ENCODE assay signal across 2 cellular contexts in genomic region chr2:44674473-44675299, GRCh38.
TF ChIP-seq lines count a peak whose summit lies in the region.

No MANE protein-coding gene starts in this region.

TF ChIP-seq in GM23338, 12 proteins besides CTCF, POLR2A, EP300 and RAD21:
- TF ChIP-seq, protein P1, sequence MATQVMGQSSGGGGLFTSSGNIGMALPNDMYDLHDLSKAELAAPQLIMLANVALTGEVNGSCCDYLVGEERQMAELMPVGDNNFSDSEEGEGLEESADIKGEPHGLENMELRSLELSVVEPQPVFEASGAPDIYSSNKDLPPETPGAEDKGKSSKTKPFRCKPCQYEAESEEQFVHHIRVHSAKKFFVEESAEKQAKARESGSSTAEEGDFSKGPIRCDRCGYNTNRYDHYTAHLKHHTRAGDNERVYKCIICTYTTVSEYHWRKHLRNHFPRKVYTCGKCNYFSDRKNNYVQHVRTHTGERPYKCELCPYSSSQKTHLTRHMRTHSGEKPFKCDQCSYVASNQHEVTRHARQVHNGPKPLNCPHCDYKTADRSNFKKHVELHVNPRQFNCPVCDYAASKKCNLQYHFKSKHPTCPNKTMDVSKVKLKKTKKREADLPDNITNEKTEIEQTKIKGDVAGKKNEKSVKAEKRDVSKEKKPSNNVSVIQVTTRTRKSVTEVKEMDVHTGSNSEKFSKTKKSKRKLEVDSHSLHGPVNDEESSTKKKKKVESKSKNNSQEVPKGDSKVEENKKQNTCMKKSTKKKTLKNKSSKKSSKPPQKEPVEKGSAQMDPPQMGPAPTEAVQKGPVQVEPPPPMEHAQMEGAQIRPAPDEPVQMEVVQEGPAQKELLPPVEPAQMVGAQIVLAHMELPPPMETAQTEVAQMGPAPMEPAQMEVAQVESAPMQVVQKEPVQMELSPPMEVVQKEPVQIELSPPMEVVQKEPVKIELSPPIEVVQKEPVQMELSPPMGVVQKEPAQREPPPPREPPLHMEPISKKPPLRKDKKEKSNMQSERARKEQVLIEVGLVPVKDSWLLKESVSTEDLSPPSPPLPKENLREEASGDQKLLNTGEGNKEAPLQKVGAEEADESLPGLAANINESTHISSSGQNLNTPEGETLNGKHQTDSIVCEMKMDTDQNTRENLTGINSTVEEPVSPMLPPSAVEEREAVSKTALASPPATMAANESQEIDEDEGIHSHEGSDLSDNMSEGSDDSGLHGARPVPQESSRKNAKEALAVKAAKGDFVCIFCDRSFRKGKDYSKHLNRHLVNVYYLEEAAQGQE (IDR thresholded peaks at IDR 0.05; ENCODE audit: unreplicated experiment) = no peak
- TF ChIP-seq, protein P2, sequence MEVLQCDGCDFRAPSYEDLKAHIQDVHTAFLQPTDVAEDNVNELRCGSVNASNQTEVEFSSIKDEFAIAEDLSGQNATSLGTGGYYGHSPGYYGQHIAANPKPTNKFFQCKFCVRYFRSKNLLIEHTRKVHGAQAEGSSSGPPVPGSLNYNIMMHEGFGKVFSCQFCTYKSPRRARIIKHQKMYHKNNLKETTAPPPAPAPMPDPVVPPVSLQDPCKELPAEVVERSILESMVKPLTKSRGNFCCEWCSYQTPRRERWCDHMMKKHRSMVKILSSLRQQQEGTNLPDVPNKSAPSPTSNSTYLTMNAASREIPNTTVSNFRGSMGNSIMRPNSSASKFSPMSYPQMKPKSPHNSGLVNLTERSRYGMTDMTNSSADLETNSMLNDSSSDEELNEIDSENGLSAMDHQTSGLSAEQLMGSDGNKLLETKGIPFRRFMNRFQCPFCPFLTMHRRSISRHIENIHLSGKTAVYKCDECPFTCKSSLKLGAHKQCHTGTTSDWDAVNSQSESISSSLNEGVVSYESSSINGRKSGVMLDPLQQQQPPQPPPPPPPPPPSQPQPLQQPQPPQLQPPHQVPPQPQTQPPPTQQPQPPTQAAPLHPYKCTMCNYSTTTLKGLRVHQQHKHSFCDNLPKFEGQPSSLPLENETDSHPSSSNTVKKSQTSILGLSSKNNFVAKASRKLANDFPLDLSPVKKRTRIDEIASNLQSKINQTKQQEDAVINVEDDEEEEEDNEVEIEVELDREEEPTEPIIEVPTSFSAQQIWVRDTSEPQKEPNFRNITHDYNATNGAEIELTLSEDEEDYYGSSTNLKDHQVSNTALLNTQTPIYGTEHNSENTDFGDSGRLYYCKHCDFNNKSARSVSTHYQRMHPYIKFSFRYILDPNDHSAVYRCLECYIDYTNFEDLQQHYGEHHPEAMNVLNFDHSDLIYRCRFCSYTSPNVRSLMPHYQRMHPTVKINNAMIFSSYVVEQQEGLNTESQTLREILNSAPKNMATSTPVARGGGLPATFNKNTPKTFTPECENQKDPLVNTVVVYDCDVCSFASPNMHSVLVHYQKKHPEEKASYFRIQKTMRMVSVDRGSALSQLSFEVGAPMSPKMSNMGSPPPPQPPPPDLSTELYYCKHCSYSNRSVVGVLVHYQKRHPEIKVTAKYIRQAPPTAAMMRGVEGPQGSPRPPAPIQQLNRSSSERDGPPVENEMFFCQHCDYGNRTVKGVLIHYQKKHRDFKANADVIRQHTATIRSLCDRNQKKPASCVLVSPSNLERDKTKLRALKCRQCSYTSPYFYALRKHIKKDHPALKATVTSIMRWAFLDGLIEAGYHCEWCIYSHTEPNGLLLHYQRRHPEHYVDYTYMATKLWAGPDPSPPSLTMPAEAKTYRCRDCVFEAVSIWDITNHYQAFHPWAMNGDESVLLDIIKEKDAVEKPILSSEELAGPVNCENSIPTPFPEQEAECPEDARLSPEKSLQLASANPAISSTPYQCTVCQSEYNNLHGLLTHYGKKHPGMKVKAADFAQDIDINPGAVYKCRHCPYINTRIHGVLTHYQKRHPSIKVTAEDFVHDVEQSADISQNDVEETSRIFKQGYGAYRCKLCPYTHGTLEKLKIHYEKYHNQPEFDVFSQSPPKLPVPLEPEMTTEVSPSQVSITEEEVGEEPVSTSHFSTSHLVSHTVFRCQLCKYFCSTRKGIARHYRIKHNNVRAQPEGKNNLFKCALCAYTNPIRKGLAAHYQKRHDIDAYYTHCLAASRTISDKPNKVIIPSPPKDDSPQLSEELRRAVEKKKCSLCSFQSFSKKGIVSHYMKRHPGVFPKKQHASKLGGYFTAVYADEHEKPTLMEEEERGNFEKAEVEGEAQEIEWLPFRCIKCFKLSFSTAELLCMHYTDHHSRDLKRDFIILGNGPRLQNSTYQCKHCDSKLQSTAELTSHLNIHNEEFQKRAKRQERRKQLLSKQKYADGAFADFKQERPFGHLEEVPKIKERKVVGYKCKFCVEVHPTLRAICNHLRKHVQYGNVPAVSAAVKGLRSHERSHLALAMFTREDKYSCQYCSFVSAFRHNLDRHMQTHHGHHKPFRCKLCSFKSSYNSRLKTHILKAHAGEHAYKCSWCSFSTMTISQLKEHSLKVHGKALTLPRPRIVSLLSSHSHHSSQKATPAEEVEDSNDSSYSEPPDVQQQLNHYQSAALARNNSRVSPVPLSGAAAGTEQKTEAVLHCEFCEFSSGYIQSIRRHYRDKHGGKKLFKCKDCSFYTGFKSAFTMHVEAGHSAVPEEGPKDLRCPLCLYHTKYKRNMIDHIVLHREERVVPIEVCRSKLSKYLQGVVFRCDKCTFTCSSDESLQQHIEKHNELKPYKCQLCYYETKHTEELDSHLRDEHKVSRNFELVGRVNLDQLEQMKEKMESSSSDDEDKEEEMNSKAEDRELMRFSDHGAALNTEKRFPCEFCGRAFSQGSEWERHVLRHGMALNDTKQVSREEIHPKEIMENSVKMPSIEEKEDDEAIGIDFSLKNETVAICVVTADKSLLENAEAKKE (CRISPR knock-in tag; IDR thresholded peaks at IDR 0.05) = no peak
- TF ChIP-seq POLR2AphosphoS5 (IDR thresholded peaks at IDR 0.05; ENCODE audit: low read depth) (no peak), JUNB (IDR thresholded peaks at IDR 0.05; ENCODE audit: unreplicated experiment) (no peak), EZH2 (IDR thresholded peaks at IDR 0.05; ENCODE audit: low read depth, unreplicated experiment) (no peak), NANOG (IDR thresholded peaks at IDR 0.05; ENCODE audit: borderline replicate concordance) (no peak)

TF ChIP-seq in H1, 55 proteins besides CTCF, POLR2A, EP300 and RAD21 (continued from another document):
- TF ChIP-seq CHD7 (IDR thresholded peaks at IDR 0.05; ENCODE audit: insufficient replicate concordance, low read length) (no peak), TEAD4 (IDR thresholded peaks at IDR 0.05; ENCODE audit: low read depth, low read length) (no peak), E2F6 (IDR thresholded peaks at IDR 0.05) (no peak), ASH2L (IDR thresholded peaks at IDR 0.05; ENCODE audit: low read length) (no peak), CBX8 (IDR thresholded peaks at IDR 0.05; ENCODE audit: borderline replicate concordance, low read depth, low read length) (no peak), KDM5A (IDR thresholded peaks at IDR 0.05; ENCODE audit: low read length) (no peak), MAFK (IDR thresholded peaks at IDR 0.05; ENCODE audit: low read depth, low read length) (no peak), PHF8 (conservative IDR thresholded peaks at IDR 0.05; ENCODE audit: low read depth, low read length) (no peak), POU5F1 (IDR thresholded peaks at IDR 0.05; ENCODE audit: low read depth, low read length) (no peak), BRCA1 (IDR thresholded peaks at IDR 0.05; ENCODE audit: low read depth, low read length) (no peak)
- TF ChIP-seq, protein P3, sequence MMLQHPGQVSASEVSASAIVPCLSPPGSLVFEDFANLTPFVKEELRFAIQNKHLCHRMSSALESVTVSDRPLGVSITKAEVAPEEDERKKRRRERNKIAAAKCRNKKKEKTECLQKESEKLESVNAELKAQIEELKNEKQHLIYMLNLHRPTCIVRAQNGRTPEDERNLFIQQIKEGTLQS (IDR thresholded peaks at IDR 0.05; ENCODE audit: insufficient read depth, low read depth, low read length) = no peak
- TF ChIP-seq, protein P4, sequence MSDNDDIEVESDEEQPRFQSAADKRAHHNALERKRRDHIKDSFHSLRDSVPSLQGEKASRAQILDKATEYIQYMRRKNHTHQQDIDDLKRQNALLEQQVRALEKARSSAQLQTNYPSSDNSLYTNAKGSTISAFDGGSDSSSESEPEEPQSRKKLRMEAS (IDR thresholded peaks at IDR 0.05) = no peak
